1 cellular context compared by ENCODE assay signal in the genomic region with DNA sequence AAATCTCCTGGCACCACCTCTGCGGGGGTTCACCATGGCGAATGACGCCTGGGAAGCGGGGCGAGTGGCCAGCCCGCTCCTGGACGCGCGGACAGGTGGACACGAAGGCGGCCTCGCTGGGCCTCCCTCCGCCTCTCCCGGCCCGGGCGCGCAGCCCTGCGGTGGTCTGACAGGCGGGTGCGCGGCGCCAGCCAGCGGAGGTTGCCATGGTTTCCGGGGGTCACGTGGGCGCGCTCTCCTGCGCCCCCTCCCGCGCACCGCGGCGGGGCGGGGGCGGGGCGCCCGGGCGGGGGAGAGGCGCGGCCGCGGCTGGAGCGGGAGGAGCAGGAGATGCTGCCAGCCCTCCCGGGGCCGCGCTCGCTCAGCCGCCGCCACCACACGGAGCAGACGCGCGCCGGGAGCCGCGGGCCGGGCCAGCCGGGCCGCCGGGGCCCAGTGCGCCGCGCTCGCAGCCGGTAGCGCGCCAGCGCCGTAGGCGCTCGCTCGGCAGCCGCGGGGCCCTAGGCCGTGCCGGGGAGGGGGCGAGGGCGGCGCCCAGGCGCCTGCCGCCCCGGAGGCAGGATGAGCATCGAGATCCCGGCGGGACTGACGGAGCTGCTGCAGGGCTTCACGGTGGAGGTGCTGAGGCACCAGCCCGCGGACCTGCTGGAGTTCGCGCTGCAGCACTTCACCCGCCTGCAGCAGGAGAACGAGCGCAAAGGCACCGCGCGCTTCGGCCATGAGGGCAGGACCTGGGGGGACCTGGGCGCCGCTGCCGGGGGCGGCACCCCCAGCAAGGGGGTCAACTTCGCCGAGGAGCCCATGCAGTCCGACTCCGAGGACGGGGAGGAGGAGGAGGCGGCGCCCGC.
TF ChIP-seq lines count a peak whose summit lies in the region.

PRKAR2B (plus strand) TSS at position 359 of the 848 bp plus-strand sequence; CDS start at position 562, 203 bp downstream.

TF ChIP-seq in HepG2, 621 proteins besides CTCF, POLR2A, EP300 and RAD21 (continued from another document and continues in another):
- TF ChIP-seq GPBP1L1 (CRISPR knock-in tag; IDR thresholded peaks at IDR 0.05), result no peak
- TF ChIP-seq, protein P1, sequence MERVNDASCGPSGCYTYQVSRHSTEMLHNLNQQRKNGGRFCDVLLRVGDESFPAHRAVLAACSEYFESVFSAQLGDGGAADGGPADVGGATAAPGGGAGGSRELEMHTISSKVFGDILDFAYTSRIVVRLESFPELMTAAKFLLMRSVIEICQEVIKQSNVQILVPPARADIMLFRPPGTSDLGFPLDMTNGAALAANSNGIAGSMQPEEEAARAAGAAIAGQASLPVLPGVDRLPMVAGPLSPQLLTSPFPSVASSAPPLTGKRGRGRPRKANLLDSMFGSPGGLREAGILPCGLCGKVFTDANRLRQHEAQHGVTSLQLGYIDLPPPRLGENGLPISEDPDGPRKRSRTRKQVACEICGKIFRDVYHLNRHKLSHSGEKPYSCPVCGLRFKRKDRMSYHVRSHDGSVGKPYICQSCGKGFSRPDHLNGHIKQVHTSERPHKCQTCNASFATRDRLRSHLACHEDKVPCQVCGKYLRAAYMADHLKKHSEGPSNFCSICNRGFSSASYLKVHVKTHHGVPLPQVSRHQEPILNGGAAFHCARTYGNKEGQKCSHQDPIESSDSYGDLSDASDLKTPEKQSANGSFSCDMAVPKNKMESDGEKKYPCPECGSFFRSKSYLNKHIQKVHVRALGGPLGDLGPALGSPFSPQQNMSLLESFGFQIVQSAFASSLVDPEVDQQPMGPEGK (CRISPR knock-in tag; IDR thresholded peaks at IDR 0.05), result peak; percentile 69; the same call in 1 of the 2 replicates
- no peak for TF ChIP-seq ZNF574 (CRISPR knock-in tag; IDR thresholded peaks at IDR 0.05)
- no peak for TF ChIP-seq HNF4G (IDR thresholded peaks at IDR 0.05; ENCODE audit: borderline replicate concordance, low read depth, low read length)
- no peak for TF ChIP-seq HNF4G (CRISPR knock-in tag; IDR thresholded peaks at IDR 0.05; ENCODE audit: borderline replicate concordance, low read depth)
- TF ChIP-seq SAP130 (CRISPR knock-in tag; IDR thresholded peaks at IDR 0.05; ENCODE audit: low read depth), result peak; percentile 35; the same call in 1 of the 2 replicates
- no peak for TF ChIP-seq WIZ (CRISPR knock-in tag; IDR thresholded peaks at IDR 0.05)
- TF ChIP-seq HNRNPLL (IDR thresholded peaks at IDR 0.05; ENCODE audit: low read depth, low read length, poor library complexity, severe bottlenecking), result peak; percentile 72
- TF ChIP-seq MXI1 (IDR thresholded peaks at IDR 0.05; ENCODE audit: borderline replicate concordance, low read depth, low read length), result peak; percentile 65; the same call in 1 of the 3 replicates
- no peak for TF ChIP-seq ZNF30 (CRISPR knock-in tag; IDR thresholded peaks at IDR 0.05)
- TF ChIP-seq DNMT3B (CRISPR knock-in tag; conservative IDR thresholded peaks at IDR 0.05), result no peak
- no peak for TF ChIP-seq U2AF2 (IDR thresholded peaks at IDR 0.05; ENCODE audit: low read depth, low read length)
- TF ChIP-seq, protein P2, sequence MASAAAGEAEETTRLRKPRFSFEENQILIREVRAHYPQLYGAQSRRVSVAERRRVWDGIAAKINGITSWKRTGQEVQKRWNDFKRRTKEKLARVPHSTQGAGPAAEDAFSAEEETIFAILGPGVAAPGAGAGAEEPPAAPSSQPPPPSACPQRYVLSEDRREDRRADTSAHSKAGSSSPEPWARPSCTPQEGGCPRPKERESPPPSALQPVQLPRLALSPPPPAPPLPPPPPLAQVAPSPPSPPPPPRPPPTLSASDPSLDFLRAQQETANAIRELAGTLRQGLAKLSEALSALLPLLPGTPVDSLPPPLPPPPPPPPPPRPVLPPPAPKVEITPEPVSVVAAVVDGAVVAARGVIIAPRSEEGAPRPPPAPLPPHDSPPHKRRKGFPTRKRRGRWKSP (CRISPR knock-in tag; IDR thresholded peaks at IDR 0.05), result 0 out of 2 replicates have a peak, but pooled peaks have one; percentile 66
- TF ChIP-seq ZBTB26 (CRISPR knock-in tag; IDR thresholded peaks at IDR 0.05; ENCODE audit: borderline replicate concordance), result no peak
- TF ChIP-seq ZNF282 (IDR thresholded peaks at IDR 0.05; ENCODE audit: partially characterized antibody), result no peak
- TF ChIP-seq ZSCAN31 (CRISPR knock-in tag; IDR thresholded peaks at IDR 0.05; ENCODE audit: low read depth), result 0 out of 2 replicates have a peak, but pooled peaks have one; percentile 34
- TF ChIP-seq, protein P3, sequence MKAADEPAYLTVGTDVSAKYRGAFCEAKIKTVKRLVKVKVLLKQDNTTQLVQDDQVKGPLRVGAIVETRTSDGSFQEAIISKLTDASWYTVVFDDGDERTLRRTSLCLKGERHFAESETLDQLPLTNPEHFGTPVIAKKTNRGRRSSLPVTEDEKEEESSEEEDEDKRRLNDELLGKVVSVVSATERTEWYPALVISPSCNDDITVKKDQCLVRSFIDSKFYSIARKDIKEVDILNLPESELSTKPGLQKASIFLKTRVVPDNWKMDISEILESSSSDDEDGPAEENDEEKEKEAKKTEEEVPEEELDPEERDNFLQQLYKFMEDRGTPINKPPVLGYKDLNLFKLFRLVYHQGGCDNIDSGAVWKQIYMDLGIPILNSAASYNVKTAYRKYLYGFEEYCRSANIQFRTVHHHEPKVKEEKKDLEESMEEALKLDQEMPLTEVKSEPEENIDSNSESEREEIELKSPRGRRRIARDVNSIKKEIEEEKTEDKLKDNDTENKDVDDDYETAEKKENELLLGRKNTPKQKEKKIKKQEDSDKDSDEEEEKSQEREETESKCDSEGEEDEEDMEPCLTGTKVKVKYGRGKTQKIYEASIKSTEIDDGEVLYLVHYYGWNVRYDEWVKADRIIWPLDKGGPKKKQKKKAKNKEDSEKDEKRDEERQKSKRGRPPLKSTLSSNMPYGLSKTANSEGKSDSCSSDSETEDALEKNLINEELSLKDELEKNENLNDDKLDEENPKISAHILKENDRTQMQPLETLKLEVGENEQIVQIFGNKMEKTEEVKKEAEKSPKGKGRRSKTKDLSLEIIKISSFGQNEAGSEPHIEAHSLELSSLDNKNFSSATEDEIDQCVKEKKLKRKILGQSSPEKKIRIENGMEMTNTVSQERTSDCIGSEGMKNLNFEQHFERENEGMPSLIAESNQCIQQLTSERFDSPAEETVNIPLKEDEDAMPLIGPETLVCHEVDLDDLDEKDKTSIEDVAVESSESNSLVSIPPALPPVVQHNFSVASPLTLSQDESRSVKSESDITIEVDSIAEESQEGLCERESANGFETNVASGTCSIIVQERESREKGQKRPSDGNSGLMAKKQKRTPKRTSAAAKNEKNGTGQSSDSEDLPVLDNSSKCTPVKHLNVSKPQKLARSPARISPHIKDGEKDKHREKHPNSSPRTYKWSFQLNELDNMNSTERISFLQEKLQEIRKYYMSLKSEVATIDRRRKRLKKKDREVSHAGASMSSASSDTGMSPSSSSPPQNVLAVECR (CRISPR knock-in tag; IDR thresholded peaks at IDR 0.05; ENCODE audit: borderline replicate concordance), result peak; percentile 54; the same call in 1 of the 2 replicates
- TF ChIP-seq LBX2 (CRISPR knock-in tag; IDR thresholded peaks at IDR 0.05; ENCODE audit: borderline replicate concordance), result no peak
- TF ChIP-seq HOXA7 (CRISPR knock-in tag; IDR thresholded peaks at IDR 0.05), result no peak
- TF ChIP-seq THRA (CRISPR knock-in tag; IDR thresholded peaks at IDR 0.05; ENCODE audit: borderline replicate concordance), result no peak
- TF ChIP-seq MNT (IDR thresholded peaks at IDR 0.05), result no peak
- TF ChIP-seq ZBTB1 (CRISPR knock-in tag; IDR thresholded peaks at IDR 0.05; ENCODE audit: borderline replicate concordance), result no peak
- no peak for TF ChIP-seq BCL6 (CRISPR knock-in tag; IDR thresholded peaks at IDR 0.05)
- peak; percentile 50 for TF ChIP-seq ZBTB14 (CRISPR knock-in tag; IDR thresholded peaks at IDR 0.05)
- peak; percentile 39; the same call in 1 of the 2 replicates for TF ChIP-seq GABPB1 (CRISPR knock-in tag; IDR thresholded peaks at IDR 0.05)
- TF ChIP-seq SMARCE1 (IDR thresholded peaks at IDR 0.05; ENCODE audit: borderline replicate concordance), result no peak
- 0 out of 2 replicates have a peak, but pooled peaks have one; percentile 36 for TF ChIP-seq ZNF770 (CRISPR knock-in tag; IDR thresholded peaks at IDR 0.05)
- no peak for TF ChIP-seq ZSCAN30 (CRISPR knock-in tag; IDR thresholded peaks at IDR 0.05)
- peak; percentile 88 for TF ChIP-seq MAZ (IDR thresholded peaks at IDR 0.05; ENCODE audit: borderline replicate concordance, low read depth, low read length)
- TF ChIP-seq MAZ (CRISPR knock-in tag; IDR thresholded peaks at IDR 0.05; ENCODE audit: low read depth), result peak; percentile 93
- TF ChIP-seq HNRNPUL1 (IDR thresholded peaks at IDR 0.05; ENCODE audit: low read depth, low read length), result no peak
